ENCODE assay signal across 1 cellular context in the genomic region with DNA sequence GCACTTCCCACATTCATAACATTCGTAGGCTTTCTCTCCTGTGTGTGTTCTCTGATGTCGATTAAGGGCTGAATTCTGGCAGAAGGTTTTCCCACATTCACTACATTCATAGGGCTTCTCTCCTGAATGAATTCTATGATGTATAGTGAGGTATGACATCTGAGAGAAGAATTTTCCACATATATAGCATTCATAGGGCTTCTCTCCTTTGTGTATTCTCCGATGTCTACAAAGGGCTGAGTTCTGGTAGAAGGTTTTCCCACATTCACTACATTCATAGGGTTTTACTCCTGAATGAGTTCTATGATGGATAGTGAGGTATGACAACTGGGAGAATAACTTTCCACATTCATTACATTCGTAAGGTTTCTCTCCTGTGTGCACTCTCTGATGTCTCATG.
TF ChIP-seq lines count a peak whose summit lies in the region.

No MANE protein-coding gene starts in this region.

TF ChIP-seq in K562, 482 proteins besides CTCF, POLR2A, EP300 and RAD21 (continues in another document):
- TF ChIP-seq, protein P1, sequence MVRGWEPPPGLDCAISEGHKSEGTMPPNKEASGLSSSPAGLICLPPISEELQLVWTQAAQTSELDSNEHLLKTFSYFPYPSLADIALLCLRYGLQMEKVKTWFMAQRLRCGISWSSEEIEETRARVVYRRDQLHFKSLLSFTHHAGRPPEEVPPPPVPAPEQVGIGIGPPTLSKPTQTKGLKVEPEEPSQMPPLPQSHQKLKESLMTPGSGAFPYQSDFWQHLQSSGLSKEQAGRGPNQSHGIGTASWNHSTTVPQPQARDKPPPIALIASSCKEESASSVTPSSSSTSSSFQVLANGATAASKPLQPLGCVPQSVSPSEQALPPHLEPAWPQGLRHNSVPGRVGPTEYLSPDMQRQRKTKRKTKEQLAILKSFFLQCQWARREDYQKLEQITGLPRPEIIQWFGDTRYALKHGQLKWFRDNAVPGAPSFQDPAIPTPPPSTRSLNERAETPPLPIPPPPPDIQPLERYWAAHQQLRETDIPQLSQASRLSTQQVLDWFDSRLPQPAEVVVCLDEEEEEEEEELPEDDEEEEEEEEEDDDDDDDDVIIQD (CRISPR knock-in tag; IDR thresholded peaks at IDR 0.05), result no peak
- TF ChIP-seq ZEB2 (IDR thresholded peaks at IDR 0.05) (peak; percentile 12; the same call in 1 of the 2 replicates), CBX5 (IDR thresholded peaks at IDR 0.05; ENCODE audit: borderline replicate concordance, low read depth) (peak; percentile 65), ETV6 (IDR thresholded peaks at IDR 0.05; ENCODE audit: borderline replicate concordance in 1 of 2, low read depth in 2 of 2, low read length in 1 of 2) (no peak), ETV6 (CRISPR knock-in tag; IDR thresholded peaks at IDR 0.05; ENCODE audit: borderline replicate concordance) (no peak), HNRNPLL (IDR thresholded peaks at IDR 0.05; ENCODE audit: low read depth, low read length, poor library complexity, severe bottlenecking) (no peak), RAD51 (IDR thresholded peaks at IDR 0.05; ENCODE audit: borderline replicate concordance, low read depth) (no peak), CBX3 (IDR thresholded peaks at IDR 0.05; ENCODE audit: borderline replicate concordance in 1 of 2, low read length in 2 of 2) (peak in 1 of 2 experiments; percentile 97; a peak in 1 of 3 replicates), NCOA6 (IDR thresholded peaks at IDR 0.05) (0 out of 2 replicates have a peak, but pooled peaks have one; percentile 14), ZBED1 (IDR thresholded peaks at IDR 0.05) (no peak), ZNF431 (CRISPR knock-in tag; IDR thresholded peaks at IDR 0.05) (no peak), PRMT5 (CRISPR knock-in tag; IDR thresholded peaks at IDR 0.05) (no peak), DNMT1 (IDR thresholded peaks at IDR 0.05) (no peak), COPS2 (conservative IDR thresholded peaks at IDR 0.05) (no peak), FOXK2 (conservative IDR thresholded peaks at IDR 0.05 in 1 of 2, IDR thresholded peaks at IDR 0.05 in 1 of 2; ENCODE audit: low read depth in 2 of 2) (no peak), ZNF830 (CRISPR knock-in tag; IDR thresholded peaks at IDR 0.05) (no peak), BRD4 (IDR thresholded peaks at IDR 0.05) (no peak), TRIM28 (IDR thresholded peaks at IDR 0.05) (peak; percentile 98), ARNT (IDR thresholded peaks at IDR 0.05) (0 out of 4 replicates have a peak, but pooled peaks of 1 of the 2 experiments have one; percentile 38), CREBBP (IDR thresholded peaks at IDR 0.05; ENCODE audit: low read depth, low read length) (no peak), ZNF766 (CRISPR knock-in tag; conservative IDR thresholded peaks at IDR 0.05) (no peak), FOXM1 (IDR thresholded peaks at IDR 0.05; ENCODE audit: low read depth) (no peak), FOXM1 (CRISPR knock-in tag; IDR thresholded peaks at IDR 0.05; ENCODE audit: low read depth) (no peak), ZNF140 (CRISPR knock-in tag; IDR thresholded peaks at IDR 0.05) (no peak), TAF15 (IDR thresholded peaks at IDR 0.05; ENCODE audit: low read depth, low read length) (no peak), POLR2B (IDR thresholded peaks at IDR 0.05; ENCODE audit: low read depth, partially characterized antibody) (no peak), EHMT2 (IDR thresholded peaks at IDR 0.05) (no peak), ZNF644 (tag; IDR thresholded peaks at IDR 0.05; ENCODE audit: low read depth) (no peak), CBX1 (IDR thresholded peaks at IDR 0.05; ENCODE audit: low read depth) (peak; percentile 59; the same call in 1 of the 2 replicates), SOX6 (IDR thresholded peaks at IDR 0.05) (peak; percentile 56; the same call in 1 of the 2 replicates), KAT8 (IDR thresholded peaks at IDR 0.05; ENCODE audit: low read depth) (no peak), MTA3 (IDR thresholded peaks at IDR 0.05; ENCODE audit: borderline replicate concordance) (peak; percentile 33; the same call in 1 of the 2 replicates), PYGO2 (tag; IDR thresholded peaks at IDR 0.05) (no peak), CC2D1A (IDR thresholded peaks at IDR 0.05) (no peak), CHD2 (IDR thresholded peaks at IDR 0.05; ENCODE audit: low read depth, low read length) (0 out of 2 replicates have a peak, but pooled peaks have one; percentile 3), HIVEP1 (CRISPR knock-in tag; IDR thresholded peaks at IDR 0.05) (no peak), NFRKB (IDR thresholded peaks at IDR 0.05; ENCODE audit: low read depth) (peak; percentile 81), XRCC3 (IDR thresholded peaks at IDR 0.05) (peak; percentile 97), RBM17 (IDR thresholded peaks at IDR 0.05; ENCODE audit: borderline replicate concordance, low read depth, low read length) (no peak), ZBTB17 (CRISPR knock-in tag; IDR thresholded peaks at IDR 0.05) (no peak), ZNF75A (CRISPR knock-in tag; IDR thresholded peaks at IDR 0.05) (peak; percentile 100), HOXB6 (CRISPR knock-in tag; IDR thresholded peaks at IDR 0.05; ENCODE audit: borderline replicate concordance) (no peak), TEAD4 (IDR thresholded peaks at IDR 0.05; ENCODE audit: low read length) (peak; percentile 68), TEAD4 (CRISPR knock-in tag; IDR thresholded peaks at IDR 0.05; ENCODE audit: borderline replicate concordance) (no peak), TRIM24 (IDR thresholded peaks at IDR 0.05) (peak; percentile 36 to 40; a peak in 3 of 4 replicates)
- TF ChIP-seq, protein P2, sequence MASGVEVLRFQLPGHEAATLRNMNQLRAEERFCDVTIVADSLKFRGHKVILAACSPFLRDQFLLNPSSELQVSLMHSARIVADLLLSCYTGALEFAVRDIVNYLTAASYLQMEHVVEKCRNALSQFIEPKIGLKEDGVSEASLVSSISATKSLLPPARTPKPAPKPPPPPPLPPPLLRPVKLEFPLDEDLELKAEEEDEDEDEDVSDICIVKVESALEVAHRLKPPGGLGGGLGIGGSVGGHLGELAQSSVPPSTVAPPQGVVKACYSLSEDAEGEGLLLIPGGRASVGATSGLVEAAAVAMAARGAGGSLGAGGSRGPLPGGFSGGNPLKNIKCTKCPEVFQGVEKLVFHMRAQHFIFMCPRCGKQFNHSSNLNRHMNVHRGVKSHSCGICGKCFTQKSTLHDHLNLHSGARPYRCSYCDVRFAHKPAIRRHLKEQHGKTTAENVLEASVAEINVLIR (CRISPR knock-in tag; IDR thresholded peaks at IDR 0.05), result no peak
- TF ChIP-seq, protein P3, sequence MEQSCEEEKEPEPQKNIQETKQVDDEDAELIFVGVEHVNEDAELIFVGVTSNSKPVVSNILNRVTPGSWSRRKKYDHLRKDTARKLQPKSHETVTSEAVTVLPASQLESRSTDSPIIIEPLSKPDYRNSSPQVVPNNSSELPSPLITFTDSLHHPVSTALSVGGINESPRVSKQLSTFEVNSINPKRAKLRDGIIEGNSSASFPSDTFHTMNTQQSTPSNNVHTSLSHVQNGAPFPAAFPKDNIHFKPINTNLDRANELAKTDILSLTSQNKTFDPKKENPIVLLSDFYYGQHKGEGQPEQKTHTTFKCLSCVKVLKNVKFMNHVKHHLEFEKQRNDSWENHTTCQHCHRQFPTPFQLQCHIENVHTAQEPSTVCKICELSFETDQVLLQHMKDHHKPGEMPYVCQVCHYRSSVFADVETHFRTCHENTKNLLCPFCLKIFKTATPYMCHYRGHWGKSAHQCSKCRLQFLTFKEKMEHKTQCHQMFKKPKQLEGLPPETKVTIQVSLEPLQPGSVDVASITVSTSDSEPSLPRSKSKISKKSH (CRISPR knock-in tag; IDR thresholded peaks at IDR 0.05), result peak; percentile 90
- TF ChIP-seq, protein P4, sequence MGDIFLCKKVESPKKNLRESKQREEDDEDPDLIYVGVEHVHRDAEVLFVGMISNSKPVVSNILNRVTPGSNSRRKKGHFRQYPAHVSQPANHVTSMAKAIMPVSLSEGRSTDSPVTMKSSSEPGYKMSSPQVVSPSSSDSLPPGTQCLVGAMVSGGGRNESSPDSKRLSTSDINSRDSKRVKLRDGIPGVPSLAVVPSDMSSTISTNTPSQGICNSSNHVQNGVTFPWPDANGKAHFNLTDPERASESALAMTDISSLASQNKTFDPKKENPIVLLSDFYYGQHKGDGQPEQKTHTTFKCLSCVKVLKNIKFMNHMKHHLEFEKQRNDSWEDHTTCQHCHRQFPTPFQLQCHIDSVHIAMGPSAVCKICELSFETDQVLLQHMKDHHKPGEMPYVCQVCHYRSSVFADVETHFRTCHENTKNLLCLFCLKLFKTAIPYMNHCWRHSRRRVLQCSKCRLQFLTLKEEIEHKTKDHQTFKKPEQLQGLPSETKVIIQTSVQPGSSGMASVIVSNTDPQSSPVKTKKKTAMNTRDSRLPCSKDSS (IDR thresholded peaks at IDR 0.05; ENCODE audit: low read depth, partially characterized antibody), result peak; percentile 96
- TF ChIP-seq, protein P5, sequence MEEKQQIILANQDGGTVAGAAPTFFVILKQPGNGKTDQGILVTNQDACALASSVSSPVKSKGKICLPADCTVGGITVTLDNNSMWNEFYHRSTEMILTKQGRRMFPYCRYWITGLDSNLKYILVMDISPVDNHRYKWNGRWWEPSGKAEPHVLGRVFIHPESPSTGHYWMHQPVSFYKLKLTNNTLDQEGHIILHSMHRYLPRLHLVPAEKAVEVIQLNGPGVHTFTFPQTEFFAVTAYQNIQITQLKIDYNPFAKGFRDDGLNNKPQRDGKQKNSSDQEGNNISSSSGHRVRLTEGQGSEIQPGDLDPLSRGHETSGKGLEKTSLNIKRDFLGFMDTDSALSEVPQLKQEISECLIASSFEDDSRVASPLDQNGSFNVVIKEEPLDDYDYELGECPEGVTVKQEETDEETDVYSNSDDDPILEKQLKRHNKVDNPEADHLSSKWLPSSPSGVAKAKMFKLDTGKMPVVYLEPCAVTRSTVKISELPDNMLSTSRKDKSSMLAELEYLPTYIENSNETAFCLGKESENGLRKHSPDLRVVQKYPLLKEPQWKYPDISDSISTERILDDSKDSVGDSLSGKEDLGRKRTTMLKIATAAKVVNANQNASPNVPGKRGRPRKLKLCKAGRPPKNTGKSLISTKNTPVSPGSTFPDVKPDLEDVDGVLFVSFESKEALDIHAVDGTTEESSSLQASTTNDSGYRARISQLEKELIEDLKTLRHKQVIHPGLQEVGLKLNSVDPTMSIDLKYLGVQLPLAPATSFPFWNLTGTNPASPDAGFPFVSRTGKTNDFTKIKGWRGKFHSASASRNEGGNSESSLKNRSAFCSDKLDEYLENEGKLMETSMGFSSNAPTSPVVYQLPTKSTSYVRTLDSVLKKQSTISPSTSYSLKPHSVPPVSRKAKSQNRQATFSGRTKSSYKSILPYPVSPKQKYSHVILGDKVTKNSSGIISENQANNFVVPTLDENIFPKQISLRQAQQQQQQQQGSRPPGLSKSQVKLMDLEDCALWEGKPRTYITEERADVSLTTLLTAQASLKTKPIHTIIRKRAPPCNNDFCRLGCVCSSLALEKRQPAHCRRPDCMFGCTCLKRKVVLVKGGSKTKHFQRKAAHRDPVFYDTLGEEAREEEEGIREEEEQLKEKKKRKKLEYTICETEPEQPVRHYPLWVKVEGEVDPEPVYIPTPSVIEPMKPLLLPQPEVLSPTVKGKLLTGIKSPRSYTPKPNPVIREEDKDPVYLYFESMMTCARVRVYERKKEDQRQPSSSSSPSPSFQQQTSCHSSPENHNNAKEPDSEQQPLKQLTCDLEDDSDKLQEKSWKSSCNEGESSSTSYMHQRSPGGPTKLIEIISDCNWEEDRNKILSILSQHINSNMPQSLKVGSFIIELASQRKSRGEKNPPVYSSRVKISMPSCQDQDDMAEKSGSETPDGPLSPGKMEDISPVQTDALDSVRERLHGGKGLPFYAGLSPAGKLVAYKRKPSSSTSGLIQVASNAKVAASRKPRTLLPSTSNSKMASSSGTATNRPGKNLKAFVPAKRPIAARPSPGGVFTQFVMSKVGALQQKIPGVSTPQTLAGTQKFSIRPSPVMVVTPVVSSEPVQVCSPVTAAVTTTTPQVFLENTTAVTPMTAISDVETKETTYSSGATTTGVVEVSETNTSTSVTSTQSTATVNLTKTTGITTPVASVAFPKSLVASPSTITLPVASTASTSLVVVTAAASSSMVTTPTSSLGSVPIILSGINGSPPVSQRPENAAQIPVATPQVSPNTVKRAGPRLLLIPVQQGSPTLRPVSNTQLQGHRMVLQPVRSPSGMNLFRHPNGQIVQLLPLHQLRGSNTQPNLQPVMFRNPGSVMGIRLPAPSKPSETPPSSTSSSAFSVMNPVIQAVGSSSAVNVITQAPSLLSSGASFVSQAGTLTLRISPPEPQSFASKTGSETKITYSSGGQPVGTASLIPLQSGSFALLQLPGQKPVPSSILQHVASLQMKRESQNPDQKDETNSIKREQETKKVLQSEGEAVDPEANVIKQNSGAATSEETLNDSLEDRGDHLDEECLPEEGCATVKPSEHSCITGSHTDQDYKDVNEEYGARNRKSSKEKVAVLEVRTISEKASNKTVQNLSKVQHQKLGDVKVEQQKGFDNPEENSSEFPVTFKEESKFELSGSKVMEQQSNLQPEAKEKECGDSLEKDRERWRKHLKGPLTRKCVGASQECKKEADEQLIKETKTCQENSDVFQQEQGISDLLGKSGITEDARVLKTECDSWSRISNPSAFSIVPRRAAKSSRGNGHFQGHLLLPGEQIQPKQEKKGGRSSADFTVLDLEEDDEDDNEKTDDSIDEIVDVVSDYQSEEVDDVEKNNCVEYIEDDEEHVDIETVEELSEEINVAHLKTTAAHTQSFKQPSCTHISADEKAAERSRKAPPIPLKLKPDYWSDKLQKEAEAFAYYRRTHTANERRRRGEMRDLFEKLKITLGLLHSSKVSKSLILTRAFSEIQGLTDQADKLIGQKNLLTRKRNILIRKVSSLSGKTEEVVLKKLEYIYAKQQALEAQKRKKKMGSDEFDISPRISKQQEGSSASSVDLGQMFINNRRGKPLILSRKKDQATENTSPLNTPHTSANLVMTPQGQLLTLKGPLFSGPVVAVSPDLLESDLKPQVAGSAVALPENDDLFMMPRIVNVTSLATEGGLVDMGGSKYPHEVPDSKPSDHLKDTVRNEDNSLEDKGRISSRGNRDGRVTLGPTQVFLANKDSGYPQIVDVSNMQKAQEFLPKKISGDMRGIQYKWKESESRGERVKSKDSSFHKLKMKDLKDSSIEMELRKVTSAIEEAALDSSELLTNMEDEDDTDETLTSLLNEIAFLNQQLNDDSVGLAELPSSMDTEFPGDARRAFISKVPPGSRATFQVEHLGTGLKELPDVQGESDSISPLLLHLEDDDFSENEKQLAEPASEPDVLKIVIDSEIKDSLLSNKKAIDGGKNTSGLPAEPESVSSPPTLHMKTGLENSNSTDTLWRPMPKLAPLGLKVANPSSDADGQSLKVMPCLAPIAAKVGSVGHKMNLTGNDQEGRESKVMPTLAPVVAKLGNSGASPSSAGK (IDR thresholded peaks at IDR 0.05), result no peak
- TF ChIP-seq, protein P6, sequence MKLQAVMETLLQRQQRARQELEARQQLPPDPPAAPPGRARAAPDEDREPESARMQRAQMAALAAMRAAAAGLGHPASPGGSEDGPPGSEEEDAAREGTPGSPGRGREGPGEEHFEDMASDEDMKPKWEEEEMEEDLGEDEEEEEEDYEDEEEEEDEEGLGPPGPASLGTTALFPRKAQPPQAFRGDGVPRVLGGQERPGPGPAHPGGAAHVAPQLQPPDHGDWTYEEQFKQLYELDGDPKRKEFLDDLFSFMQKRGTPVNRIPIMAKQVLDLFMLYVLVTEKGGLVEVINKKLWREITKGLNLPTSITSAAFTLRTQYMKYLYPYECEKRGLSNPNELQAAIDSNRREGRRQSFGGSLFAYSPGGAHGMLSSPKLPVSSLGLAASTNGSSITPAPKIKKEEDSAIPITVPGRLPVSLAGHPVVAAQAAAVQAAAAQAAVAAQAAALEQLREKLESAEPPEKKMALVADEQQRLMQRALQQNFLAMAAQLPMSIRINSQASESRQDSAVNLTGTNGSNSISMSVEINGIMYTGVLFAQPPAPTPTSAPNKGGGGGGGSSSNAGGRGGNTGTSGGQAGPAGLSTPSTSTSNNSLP (IDR thresholded peaks at IDR 0.05; ENCODE audit: borderline replicate concordance, low read depth, low read length), result no peak
